Comparison of ENCODE assay signal across 17 cellular contexts in genomic region chr16:86951041-86951822, GRCh38.
"Had no signal": no experiment of that assay in that cellular context is flagged by ENCODE, and none has a peak within 500 bp of the region (broad histone marks: within the 10 kb centered on the region; RNA-seq: fewer than 3 reads in every experiment).

No MANE protein-coding gene starts in this region.

- H3K36me3 ChIP-seq: cardiac muscle cell, esophagus muscularis mucosa, neutrophil, vagina, WERI-Rb-1 had no signal

- DNase-seq: activated CD4-positive, alpha-beta T cell treated with anti-CD3 and anti-CD28 coated beads for 36 hours; activated CD8-positive, alpha-beta memory T cell treated with anti-CD3 and anti-CD28 coated beads, Interleukin-2, amount 50 U/mL, for 4 hours; activated CD8-positive, alpha-beta T cell treated with anti-CD3 and anti-CD28 coated beads for 36 hours; activated naive CD8-positive, alpha-beta T cell treated with anti-CD3 and anti-CD28 coated beads, Interleukin-2, amount 10 ng/mL, durations not matched to agents 7 days and 5 days; head of caudate nucleus; left colon; naive thymus-derived CD8-positive, alpha-beta T cell; right cardiac atrium; stimulated activated CD4-positive, alpha-beta T cell treated with anti-CD3 and anti-CD28 coated beads, Interleukin-2, amount 100 ng/mL, for 48 hours; WERI-Rb-1 had no signal

- H3K4me1 ChIP-seq: esophagus muscularis mucosa, foreskin keratinocyte, vagina had no signal

- ATAC-seq: activated CD4-positive, alpha-beta T cell treated with anti-CD3 and anti-CD28 coated beads for 36 hours; activated CD8-positive, alpha-beta T cell treated with anti-CD3 and anti-CD28 coated beads for 36 hours; left colon; naive thymus-derived CD8-positive, alpha-beta T cell had no signal

- FAIRE-seq: endometrium had no signal

- H3K27ac ChIP-seq: cardiac muscle cell, esophagus muscularis mucosa, foreskin keratinocyte, neutrophil, vagina, WERI-Rb-1 had no signal

- H3K9me3 ChIP-seq: esophagus muscularis mucosa, neutrophil, vagina had no signal

- H3K4me3 ChIP-seq: cardiac muscle cell, esophagus muscularis mucosa, lung, vagina had no signal

- H3K27me3 ChIP-seq: cardiac muscle cell, foreskin keratinocyte, vagina had no signal
